1 cellular context compared by ENCODE assay signal in genomic region chr6:28953039-28953872, GRCh38.
TF ChIP-seq lines count a peak whose summit lies in the region.

No MANE protein-coding gene starts in this region.

TF ChIP-seq in H1, 55 proteins besides CTCF, POLR2A, EP300 and RAD21 (continued from another document):
- TF ChIP-seq RBBP5 (IDR thresholded peaks at IDR 0.05; ENCODE audit: borderline replicate concordance, low read depth, low read length) (peak; percentile 89), ATF2 (IDR thresholded peaks at IDR 0.05; ENCODE audit: low read length) (no peak), TAF7 (optimal IDR thresholded peaks at IDR 0.05; ENCODE audit: borderline replicate concordance, low read depth, low read length) (no peak), ASH2L (IDR thresholded peaks at IDR 0.05; ENCODE audit: low read length) (peak; percentile 53), EGR1 (IDR thresholded peaks at IDR 0.05; ENCODE audit: borderline replicate concordance, low read depth, low read length) (no peak), SIN3A (conservative IDR thresholded peaks at IDR 0.05 in 1 of 2, IDR thresholded peaks at IDR 0.05 in 1 of 2; ENCODE audit: low read depth in 1 of 2, low read length in 2 of 2) (0 out of 4 replicates have a peak, but pooled peaks of 1 of the 2 experiments have one; percentile 73), TBP (IDR thresholded peaks at IDR 0.05; ENCODE audit: low read depth, low read length) (peak; percentile 100)
